Comparison of ENCODE assay signal across 20 cellular contexts in the genomic region with DNA sequence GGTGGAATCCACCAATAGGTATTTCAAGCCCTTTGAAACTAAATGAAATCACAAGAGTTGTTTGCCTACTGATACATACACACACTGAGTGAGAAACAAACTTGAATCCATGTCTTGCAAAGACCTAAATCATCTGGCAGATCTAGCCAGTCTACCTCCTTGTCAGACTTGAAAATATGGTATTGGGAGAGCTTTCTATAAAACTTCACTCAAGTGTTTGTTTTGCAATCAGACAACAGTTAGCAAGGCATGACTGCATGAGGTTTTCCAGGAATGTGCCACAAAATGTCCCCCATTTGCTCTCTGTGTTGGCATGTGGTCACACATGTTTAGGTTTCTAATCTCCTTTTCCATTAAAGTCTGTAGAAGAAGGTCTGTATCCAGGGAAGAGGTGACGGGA. TPM values are rescaled to one million over a fixed set of nuclear protein-coding genes. Genes with fewer than 3 reads are reported as not detected.
DNase-seq lines count a peak whose midpoint lies in the region; ATAC-seq and TF ChIP-seq lines count a peak whose summit lies in the region.
"Had no signal": no experiment of that assay in that cellular context is flagged by ENCODE, and none has a peak within 500 bp of the region (broad histone marks: within the 10 kb centered on the region; RNA-seq: fewer than 3 reads in every experiment).

No MANE protein-coding gene starts in this region.

- H3K27ac ChIP-seq in HEK293 (ENCODE audit: extremely low read depth, low read depth, low read length) (no peak overlapping the region), left lung (no peak overlapping the region)
- H3K27ac ChIP-seq: 22Rv1, BLaER1, C4-2B, GM23248 had no signal

- TF ChIP-seq CTCF in HEK293 (tag by site-specific recombination; IDR thresholded peaks at IDR 0.05): no peak
- no peak for TF ChIP-seq CTCF in left lung (IDR thresholded peaks at IDR 0.05)

- H3K4me1 ChIP-seq in HEK293 (ENCODE audit: control insufficient read depth, insufficient read depth, low read length) (no peaks in the 10 kb centered on the region; the same call in 1 of the 2 replicates), left lung (no peaks in the 10 kb centered on the region)
- H3K4me1 ChIP-seq: BLaER1, Caco-2 had no signal

- H3K27me3 ChIP-seq in left lung: no peaks in the 10 kb centered on the region
- H3K27me3 ChIP-seq: BLaER1 had no signal

- CTCF ChIA-PET in HEK293 (lab: Yijun Ruan, JAX): interaction anchor here (1.0 kb wide), 1 partner anchor 80 kb away, joined by 4 read pairs; no protein-coding TSS in a partner anchor

- H3K36me3 ChIP-seq in HEK293 (ENCODE audit: control insufficient read depth in 2 of 2, insufficient read depth in 1 of 2, low read length in 2 of 2): peaks cover 0 to 28% of the 10 kb centered on the region in 2 experiments; a peak in 1 of 3 replicates
- H3K36me3 ChIP-seq in left lung: no peaks in the 10 kb centered on the region
- H3K36me3 ChIP-seq: BLaER1 had no signal

- peak; percentile 4 for DNase-seq in DMS53 (lab: John Stamatoyannopoulos, UW)
- DNase-seq in DMS53 treated with DMSO at 0.1 percent for 48 hours (lab: John Stamatoyannopoulos, UW; ENCODE audit: unreplicated experiment): no peak
- DNase-seq in left lung: no peak
- no peak for DNase-seq in activated gamma-delta T cell (lab: John Stamatoyannopoulos, UW)
- no peak for DNase-seq in SW480 (ENCODE audit: low spot score)
- DNase-seq: Caco-2; CD4-positive, CD25-positive, alpha-beta regulatory T cell; CD8-positive, alpha-beta T cell; DMS153; EL; GF-D8; GM23248; H9; HFFc6 had no signal

- intact Hi-C loops in left lung (cut with DNase I): no loop called here

- H3K9me3 ChIP-seq in HEK293 (ENCODE audit: control insufficient read depth, insufficient read depth, low read depth, low read length) (no peaks in the 10 kb centered on the region), left lung (no peaks in the 10 kb centered on the region)
- H3K9me3 ChIP-seq: BLaER1, Caco-2 had no signal

- POLR2A ChIA-PET in HEK293 (lab: Yijun Ruan, JAX): no interaction called here

- ATAC-seq in left lung: peak; percentile 64
- ATAC-seq: CD8-positive, alpha-beta T cell; HCT116 had no signal

- no peak overlapping the region for H3K4me3 ChIP-seq in HEK293 (ENCODE audit: low read depth, low read length)
- H3K4me3 ChIP-seq in left lung: no peak overlapping the region
- H3K4me3 ChIP-seq: BLaER1, GM23248 had no signal

TF ChIP-seq in HEK293, 187 proteins besides CTCF, POLR2A, EP300 and RAD21:
- TF ChIP-seq, protein P1, sequence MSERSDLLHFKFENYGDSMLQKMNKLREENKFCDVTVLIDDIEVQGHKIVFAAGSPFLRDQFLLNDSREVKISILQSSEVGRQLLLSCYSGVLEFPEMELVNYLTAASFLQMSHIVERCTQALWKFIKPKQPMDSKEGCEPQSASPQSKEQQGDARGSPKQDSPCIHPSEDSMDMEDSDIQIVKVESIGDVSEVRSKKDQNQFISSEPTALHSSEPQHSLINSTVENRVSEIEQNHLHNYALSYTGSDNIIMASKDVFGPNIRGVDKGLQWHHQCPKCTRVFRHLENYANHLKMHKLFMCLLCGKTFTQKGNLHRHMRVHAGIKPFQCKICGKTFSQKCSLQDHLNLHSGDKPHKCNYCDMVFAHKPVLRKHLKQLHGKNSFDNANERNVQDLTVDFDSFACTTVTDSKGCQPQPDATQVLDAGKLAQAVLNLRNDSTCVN (tag by site-specific recombination; optimal IDR thresholded peaks at IDR 0.05): no peak
- TF ChIP-seq, protein P2, sequence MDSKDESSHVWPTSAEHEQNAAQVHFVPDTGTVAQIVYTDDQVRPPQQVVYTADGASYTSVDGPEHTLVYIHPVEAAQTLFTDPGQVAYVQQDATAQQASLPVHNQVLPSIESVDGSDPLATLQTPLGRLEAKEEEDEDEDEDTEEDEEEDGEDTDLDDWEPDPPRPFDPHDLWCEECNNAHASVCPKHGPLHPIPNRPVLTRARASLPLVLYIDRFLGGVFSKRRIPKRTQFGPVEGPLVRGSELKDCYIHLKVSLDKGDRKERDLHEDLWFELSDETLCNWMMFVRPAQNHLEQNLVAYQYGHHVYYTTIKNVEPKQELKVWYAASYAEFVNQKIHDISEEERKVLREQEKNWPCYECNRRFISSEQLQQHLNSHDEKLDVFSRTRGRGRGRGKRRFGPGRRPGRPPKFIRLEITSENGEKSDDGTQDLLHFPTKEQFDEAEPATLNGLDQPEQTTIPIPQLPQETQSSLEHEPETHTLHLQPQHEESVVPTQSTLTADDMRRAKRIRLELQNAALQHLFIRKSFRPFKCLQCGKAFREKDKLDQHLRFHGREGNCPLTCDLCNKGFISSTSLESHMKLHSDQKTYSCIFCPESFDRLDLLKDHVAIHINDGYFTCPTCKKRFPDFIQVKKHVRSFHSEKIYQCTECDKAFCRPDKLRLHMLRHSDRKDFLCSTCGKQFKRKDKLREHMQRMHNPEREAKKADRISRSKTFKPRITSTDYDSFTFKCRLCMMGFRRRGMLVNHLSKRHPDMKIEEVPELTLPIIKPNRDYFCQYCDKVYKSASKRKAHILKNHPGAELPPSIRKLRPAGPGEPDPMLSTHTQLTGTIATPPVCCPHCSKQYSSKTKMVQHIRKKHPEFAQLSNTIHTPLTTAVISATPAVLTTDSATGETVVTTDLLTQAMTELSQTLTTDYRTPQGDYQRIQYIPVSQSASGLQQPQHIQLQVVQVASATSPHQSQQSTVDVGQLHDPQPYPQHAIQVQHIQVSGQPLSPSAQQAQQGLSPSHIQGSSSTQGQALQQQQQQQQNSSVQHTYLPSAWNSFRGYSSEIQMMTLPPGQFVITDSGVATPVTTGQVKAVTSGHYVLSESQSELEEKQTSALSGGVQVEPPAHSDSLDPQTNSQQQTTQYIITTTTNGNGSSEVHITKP (tag by site-specific recombination; IDR thresholded peaks at IDR 0.05): peak; percentile 68

RNA-seq across cellular contexts. Expression of a gene that starts 52.4 kb away (rescaled TPM):
- total RNA-seq in left lung: under 1 TPM; 0.24 to 0.41 TPM
- total RNA-seq: B cell; CD4-positive, CD25-positive, alpha-beta regulatory T cell; GM23248 had no signal
